2 cellular contexts compared by ENCODE assay signal in genomic region chr3:72739521-72740466, GRCh38.
TF ChIP-seq lines count a peak whose summit lies in the region.

No MANE protein-coding gene starts in this region.

TF ChIP-seq in IMR-90, 13 proteins besides CTCF, POLR2A, EP300 and RAD21:
- TF ChIP-seq BHLHE40 (IDR thresholded peaks at IDR 0.05; ENCODE audit: low read depth, low read length): no peak
- TF ChIP-seq, protein P1, sequence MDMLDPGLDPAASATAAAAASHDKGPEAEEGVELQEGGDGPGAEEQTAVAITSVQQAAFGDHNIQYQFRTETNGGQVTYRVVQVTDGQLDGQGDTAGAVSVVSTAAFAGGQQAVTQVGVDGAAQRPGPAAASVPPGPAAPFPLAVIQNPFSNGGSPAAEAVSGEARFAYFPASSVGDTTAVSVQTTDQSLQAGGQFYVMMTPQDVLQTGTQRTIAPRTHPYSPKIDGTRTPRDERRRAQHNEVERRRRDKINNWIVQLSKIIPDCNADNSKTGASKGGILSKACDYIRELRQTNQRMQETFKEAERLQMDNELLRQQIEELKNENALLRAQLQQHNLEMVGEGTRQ (IDR thresholded peaks at IDR 0.05; ENCODE audit: low read depth, low read length): peak; percentile 29; the same call in 1 of the 2 replicates

TF ChIP-seq in GM12878, 131 proteins besides CTCF, POLR2A, EP300 and RAD21:
- TF ChIP-seq, protein P2, sequence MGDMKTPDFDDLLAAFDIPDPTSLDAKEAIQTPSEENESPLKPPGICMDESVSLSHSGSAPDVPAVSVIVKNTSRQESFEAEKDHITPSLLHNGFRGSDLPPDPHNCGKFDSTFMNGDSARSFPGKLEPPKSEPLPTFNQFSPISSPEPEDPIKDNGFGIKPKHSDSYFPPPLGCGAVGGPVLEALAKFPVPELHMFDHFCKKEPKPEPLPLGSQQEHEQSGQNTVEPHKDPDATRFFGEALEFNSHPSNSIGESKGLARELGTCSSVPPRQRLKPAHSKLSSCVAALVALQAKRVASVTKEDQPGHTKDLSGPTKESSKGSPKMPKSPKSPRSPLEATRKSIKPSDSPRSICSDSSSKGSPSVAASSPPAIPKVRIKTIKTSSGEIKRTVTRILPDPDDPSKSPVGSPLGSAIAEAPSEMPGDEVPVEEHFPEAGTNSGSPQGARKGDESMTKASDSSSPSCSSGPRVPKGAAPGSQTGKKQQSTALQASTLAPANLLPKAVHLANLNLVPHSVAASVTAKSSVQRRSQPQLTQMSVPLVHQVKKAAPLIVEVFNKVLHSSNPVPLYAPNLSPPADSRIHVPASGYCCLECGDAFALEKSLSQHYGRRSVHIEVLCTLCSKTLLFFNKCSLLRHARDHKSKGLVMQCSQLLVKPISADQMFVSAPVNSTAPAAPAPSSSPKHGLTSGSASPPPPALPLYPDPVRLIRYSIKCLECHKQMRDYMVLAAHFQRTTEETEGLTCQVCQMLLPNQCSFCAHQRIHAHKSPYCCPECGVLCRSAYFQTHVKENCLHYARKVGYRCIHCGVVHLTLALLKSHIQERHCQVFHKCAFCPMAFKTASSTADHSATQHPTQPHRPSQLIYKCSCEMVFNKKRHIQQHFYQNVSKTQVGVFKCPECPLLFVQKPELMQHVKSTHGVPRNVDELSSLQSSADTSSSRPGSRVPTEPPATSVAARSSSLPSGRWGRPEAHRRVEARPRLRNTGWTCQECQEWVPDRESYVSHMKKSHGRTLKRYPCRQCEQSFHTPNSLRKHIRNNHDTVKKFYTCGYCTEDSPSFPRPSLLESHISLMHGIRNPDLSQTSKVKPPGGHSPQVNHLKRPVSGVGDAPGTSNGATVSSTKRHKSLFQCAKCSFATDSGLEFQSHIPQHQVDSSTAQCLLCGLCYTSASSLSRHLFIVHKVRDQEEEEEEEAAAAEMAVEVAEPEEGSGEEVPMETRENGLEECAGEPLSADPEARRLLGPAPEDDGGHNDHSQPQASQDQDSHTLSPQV (IDR thresholded peaks at IDR 0.05): no peak
- 0 out of 2 replicates have a peak, but pooled peaks have one; percentile 20 for TF ChIP-seq YY1 (IDR thresholded peaks at IDR 0.05; ENCODE audit: low read depth, low read length)
